17 cellular contexts compared by ENCODE assay signal in genomic region chr5:126610163-126610562, GRCh38.
"Had no signal": no experiment of that assay in that cellular context is flagged by ENCODE, and none has a peak within 500 bp of the region (broad histone marks: within the 10 kb centered on the region; RNA-seq: fewer than 3 reads in every experiment).

No MANE protein-coding gene starts in this region.

- H3K4me1 ChIP-seq: colonic mucosa, prostate gland had no signal

- H3K9me3 Mint-ChIP-seq: naive thymus-derived CD8-positive, alpha-beta T cell had no signal

- H3K27ac ChIP-seq: cardiac muscle cell, colonic mucosa, gastrocnemius medialis, right lobe of liver, spleen, transverse colon had no signal

- ATAC-seq: gastrocnemius medialis; naive thymus-derived CD8-positive, alpha-beta T cell had no signal

- H3K27me3 ChIP-seq: cardiac muscle cell, colonic mucosa, gastrocnemius medialis, right lobe of liver, spleen, transverse colon had no signal

- DNase-seq: activated CD4-positive, alpha-beta T cell treated with anti-CD3 and anti-CD28 coated beads for 4 hours; activated gamma-delta T cell; activated T-cell treated with anti-CD3 and anti-CD28 coated beads, Interleukin-2, amount 50 U/mL, for 1 hour; colonic mucosa; gastrocnemius medialis; islet precursor cell; midbrain; naive thymus-derived CD8-positive, alpha-beta T cell; right lobe of liver; SHP77 treated with DMSO at 0.1 percent for 48 hours; spleen; stimulated activated CD4-positive, alpha-beta T cell treated with anti-CD3 and anti-CD28 coated beads, Interleukin-1b, Interleukin-23, amount 100 ng/mL, for 48 hours; stimulated activated naive CD4-positive, alpha-beta T cell; substantia nigra; transverse colon had no signal

- H3K4me3 ChIP-seq: cardiac muscle cell, colonic mucosa, gastrocnemius medialis, prostate gland, right lobe of liver, spleen, transverse colon had no signal

- H3K4me3 Mint-ChIP-seq: naive thymus-derived CD8-positive, alpha-beta T cell had no signal

- H3K27me3 Mint-ChIP-seq: naive thymus-derived CD8-positive, alpha-beta T cell had no signal

- H3K36me3 ChIP-seq: colonic mucosa, prostate gland had no signal

- H3K9me3 ChIP-seq: colonic mucosa, gastrocnemius medialis, prostate gland, right lobe of liver, spleen, transverse colon had no signal
